Comparison of ENCODE assay signal across 18 cellular contexts in the genomic region with DNA sequence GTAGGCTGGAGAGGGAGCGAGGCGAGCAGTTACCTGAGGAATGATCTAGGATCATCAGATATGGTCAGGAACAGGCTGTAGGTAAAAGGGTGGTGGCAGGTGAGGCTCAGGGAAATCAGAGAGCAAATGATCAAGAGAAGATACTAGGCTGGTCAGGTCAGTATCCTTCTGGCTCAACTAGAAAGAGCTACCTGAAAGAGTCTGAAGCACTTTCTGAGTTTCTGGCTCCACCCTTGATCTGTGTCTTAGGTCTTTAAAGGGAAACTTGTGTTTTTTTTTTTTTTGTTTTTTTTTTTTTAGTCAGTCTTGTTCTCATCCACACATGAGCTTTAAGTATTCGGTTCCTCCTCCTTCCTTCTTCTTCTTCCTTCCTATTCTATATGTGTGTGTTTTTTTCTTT.
"Had no signal": no experiment of that assay in that cellular context is flagged by ENCODE, and none has a peak within 500 bp of the region (broad histone marks: within the 10 kb centered on the region; RNA-seq: fewer than 3 reads in every experiment).

No MANE protein-coding gene starts in this region.

- ATAC-seq: activated CD8-positive, alpha-beta memory T cell treated with anti-CD3 and anti-CD28 coated beads, Interleukin-2, amount 10 ng/mL, durations not matched to agents 7 days and 5 days; activated T-cell treated with anti-CD3 and anti-CD28 coated beads, Interleukin-2, amount 50 U/mL, for 4 hours; esophagus mucosa; stimulated activated naive CD8-positive, alpha-beta T cell treated with anti-CD3 and anti-CD28 coated beads, Interleukin-15, amount 100 ng/mL, for 72 hours; upper lobe of right lung had no signal

- H3K36me3 ChIP-seq: neural progenitor cell, ovary, upper lobe of right lung had no signal

- H3K27me3 ChIP-seq: dorsolateral prefrontal cortex, neural progenitor cell, ovary, testis, upper lobe of right lung had no signal

- H3K4me2 ChIP-seq: neural progenitor cell had no signal

- FAIRE-seq: endometrium had no signal

- DNase-seq: activated CD4-positive, alpha-beta T cell treated with anti-CD3 and anti-CD28 coated beads, Interleukin-2, amount 50 U/mL, for 4 hours; activated CD4-positive, CD25-positive, alpha-beta regulatory T cell treated with anti-CD3 and anti-CD28 coated beads, Interleukin-2, amount 50 U/mL, for 72 hours; activated CD8-positive, alpha-beta memory T cell treated with anti-CD3 and anti-CD28 coated beads, Interleukin-2, amount 10 ng/mL, durations not matched to agents 7 days and 5 days; activated gamma-delta T cell; activated T-cell treated with anti-CD3 and anti-CD28 coated beads, Interleukin-2, amount 50 U/mL, for 4 hours; amygdala; cerebellar nuclear complex; dorsolateral prefrontal cortex; hippocampal formation; ovary; retina; stimulated activated CD4-positive, alpha-beta T cell treated with anti-CD3 and anti-CD28 coated beads, Interleukin-4, amount 100 ng/mL, for 24 hours; stimulated activated naive CD8-positive, alpha-beta T cell treated with anti-CD3 and anti-CD28 coated beads, Interleukin-15, amount 100 ng/mL, for 72 hours; testis; upper lobe of right lung had no signal

- H3K4me3 ChIP-seq: dorsolateral prefrontal cortex, neural progenitor cell, ovary, testis, upper lobe of right lung had no signal

- H3K4me1 ChIP-seq: neural progenitor cell, testis, upper lobe of right lung had no signal

- H3K27ac ChIP-seq: dorsolateral prefrontal cortex, neural progenitor cell, ovary, testis, upper lobe of right lung had no signal

- H3K9me3 ChIP-seq: ovary, testis, upper lobe of right lung had no signal

- H2AFZ ChIP-seq: neural progenitor cell had no signal

- H3K9ac ChIP-seq: neural progenitor cell had no signal
